Comparison of ENCODE assay signal across 8 cellular contexts in the genomic region with DNA sequence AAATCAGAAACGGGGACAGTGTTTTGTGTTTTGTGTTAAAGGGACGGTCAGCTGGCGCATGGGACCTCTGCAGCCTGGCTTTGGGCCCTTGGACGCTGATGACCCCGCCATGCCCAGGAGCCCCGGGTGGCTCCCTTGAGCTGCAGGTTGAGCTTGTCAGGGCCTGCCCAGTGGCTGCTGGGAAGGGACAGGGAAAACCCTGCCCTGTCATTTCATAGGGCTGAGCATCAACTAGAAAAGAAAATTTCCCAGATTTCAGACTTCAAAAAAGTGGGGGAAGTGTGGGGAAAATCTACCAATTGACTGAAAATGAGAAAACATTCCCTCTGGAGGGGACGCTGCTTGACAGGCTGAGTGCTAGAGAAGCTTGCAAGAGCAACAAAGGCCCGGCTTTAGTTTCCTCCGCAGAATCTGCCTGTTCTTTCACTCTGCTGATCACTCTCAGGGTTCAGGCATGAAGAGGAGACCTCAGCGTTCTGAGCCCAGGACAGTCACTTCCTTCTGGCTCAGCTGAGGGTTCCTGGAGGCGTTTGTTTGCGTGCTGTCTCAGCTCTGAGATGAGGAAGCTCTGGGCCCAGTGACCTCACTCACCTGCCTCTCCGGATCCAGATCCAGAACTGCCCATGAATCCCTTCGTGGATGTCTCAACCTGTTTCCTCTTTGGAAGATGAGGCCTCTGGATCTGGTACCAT.
DNase-seq lines count a peak whose midpoint lies in the region; ATAC-seq and TF ChIP-seq lines count a peak whose summit lies in the region.

No MANE protein-coding gene starts in this region.

- ATAC-seq in HG03460 (IDR thresholded peaks at IDR 0.05; ENCODE audit: unreplicated experiment) = peak; percentile 86

- DNase-seq in stimulated activated CD4-positive, alpha-beta T cell treated with anti-CD3 and anti-CD28 coated beads, Interleukin-4, amount 100 ng/mL, for 24 hours = peak; percentile 21
- DNase-seq in stimulated activated CD4-positive, alpha-beta T cell treated with anti-CD3 and anti-CD28 coated beads, Interleukin-12 subunit alpha, Interleukin-12 subunit beta, amount 100 ng/mL, for 4 hours = no peak
- peak; percentile 17 for DNase-seq in activated naive CD4-positive, alpha-beta T cell treated with anti-CD3 and anti-CD28 coated beads, Interleukin-2, amount 50 U/mL, for 16 hours
- DNase-seq in retina (no peak), NCI-H510A treated with DMSO at 0.1 percent for 48 hours (lab: John Stamatoyannopoulos, UW) (no peak)
- DNase-seq in stimulated activated naive CD4-positive, alpha-beta T cell treated with Interleukin-2 at 50 U/mL for 16 hours (lab: John Stamatoyannopoulos, UW) = no peak

- no peaks in the 10 kb centered on the region for H3K36me3 ChIP-seq in neutrophil

- H3K4me1 ChIP-seq in neutrophil (ENCODE audit: control insufficient read depth in 1 of 2, insufficient read depth in 1 of 2, low read depth in 1 of 2, low read length in 1 of 2) = peaks cover 0 to 9% of the 10 kb centered on the region in 2 experiments

- H3K4me3 ChIP-seq in neutrophil (ENCODE audit: low read depth in 1 of 2, low read length in 1 of 2) = no peak overlapping the region

- no peaks in the 10 kb centered on the region for H3K27me3 ChIP-seq in neutrophil

- H3K27ac ChIP-seq in neutrophil = peak overlapping the region; percentile 70

- TF ChIP-seq CTCF in neutrophil (IDR thresholded peaks at IDR 0.05) = no peak

- H3K9me3 ChIP-seq in neutrophil = no peaks in the 10 kb centered on the region

Comparison
In these comparisons a context has a peak if more than half of its experiments do, and no peak if none do; other contexts are left out.
1. DNase-seq: peak in stimulated activated CD4-positive, alpha-beta T cell treated with anti-CD3 and anti-CD28 coated beads, Interleukin-4, amount 100 ng/mL, for 24 hours (single experiment) and activated naive CD4-positive, alpha-beta T cell treated with anti-CD3 and anti-CD28 coated beads, Interleukin-2, amount 50 U/mL, for 16 hours (single experiment); none in stimulated activated CD4-positive, alpha-beta T cell treated with anti-CD3 and anti-CD28 coated beads, Interleukin-12 subunit alpha, Interleukin-12 subunit beta, amount 100 ng/mL, for 4 hours (single experiment), retina (single experiment), NCI-H510A treated with DMSO at 0.1 percent for 48 hours (single experiment) and stimulated activated naive CD4-positive, alpha-beta T cell treated with Interleukin-2 at 50 U/mL for 16 hours (single experiment).